ENCODE assay signal across 9 cellular contexts in genomic region chr22:27802389-27803079, GRCh38. TPM values are rescaled to one million over a fixed set of nuclear protein-coding genes. Genes with fewer than 3 reads are reported as not detected.
DNase-seq lines count a peak whose midpoint lies in the region; ATAC-seq, FAIRE-seq and TF ChIP-seq lines count a peak whose summit lies in the region.
"Had no signal": no experiment of that assay in that cellular context is flagged by ENCODE, and none has a peak within 500 bp of the region (broad histone marks: within the 10 kb centered on the region; RNA-seq: fewer than 3 reads in every experiment).

No MANE protein-coding gene starts in this region.

- H3K4me1 ChIP-seq in left ventricle myocardium inferior (peaks cover 63% of the 10 kb centered on the region), gastrocnemius medialis (peaks cover 10 to 53% of the 10 kb centered on the region in 2 donors)

- in situ Hi-C loops in gastrocnemius medialis (cut with MboI; ENCODE audit: low sequenced_read_pairs in 4 of 4): loop anchor here (10.0 to 25.0 kb wide), 2 partner anchors 398 to 1040 kb away; no protein-coding TSS in a partner anchor

- CTCF ChIA-PET in activated CD4-positive, alpha-beta memory T cell treated with anti-CD3 and anti-CD28 coated beads, Interleukin-2, amount 10 ng/mL, durations not matched to agents 7 days and 5 days (lab: Charles Lee): interaction anchor here (0.9 kb wide), 1 partner anchor 961 kb away, joined by 3 read pairs; no protein-coding TSS in a partner anchor

- H3K9me3 ChIP-seq in left ventricle myocardium inferior (replicated peaks): no peaks in the 10 kb centered on the region
- H3K9me3 ChIP-seq in gastrocnemius medialis: no peaks in the 10 kb centered on the region

- DNase-seq in H7: peak; percentile 73
- no peak for DNase-seq in activated CD4-positive, alpha-beta memory T cell treated with anti-CD3 and anti-CD28 coated beads, Interleukin-2, amount 10 ng/mL, durations not matched to agents 7 days and 5 days
- no peak for DNase-seq in left ventricle myocardium inferior
- DNase-seq in gastrocnemius medialis: no peak
- no peak for DNase-seq in RCC 7860 (ENCODE audit: low spot score)
- DNase-seq in GOT3 (lab: John Stamatoyannopoulos, UW): no peak
- DNase-seq: NCI-H510A had no signal

- no peaks in the 10 kb centered on the region for H3K9me3 Mint-ChIP-seq in activated CD4-positive, alpha-beta memory T cell treated with anti-CD3 and anti-CD28 coated beads, Interleukin-2, amount 10 ng/mL, durations not matched to agents 7 days and 5 days

- TF ChIP-seq CTCF in left ventricle myocardium inferior (IDR thresholded peaks at IDR 0.05; ENCODE audit: borderline replicate concordance): no peak
- TF ChIP-seq CTCF in gastrocnemius medialis (IDR thresholded peaks at IDR 0.05 in 4 of 5, conservative IDR thresholded peaks at IDR 0.05 in 1 of 5): no peak

- no peaks in the 10 kb centered on the region for H3K36me3 Mint-ChIP-seq in activated CD4-positive, alpha-beta memory T cell treated with anti-CD3 and anti-CD28 coated beads, Interleukin-2, amount 10 ng/mL, durations not matched to agents 7 days and 5 days (ENCODE audit: low read depth)

- H3K27ac ChIP-seq in left ventricle myocardium inferior (replicated peaks): peak overlapping the region; percentile 93
- peak overlapping the region; percentile 90 to 95 (median 94) for H3K27ac ChIP-seq in gastrocnemius medialis

- no peak overlapping the region for H3K27ac Mint-ChIP-seq in activated CD4-positive, alpha-beta memory T cell treated with anti-CD3 and anti-CD28 coated beads, Interleukin-2, amount 10 ng/mL, durations not matched to agents 7 days and 5 days

- H3K36me3 ChIP-seq in H7 (replicated peaks; ENCODE audit: control insufficient read depth, insufficient read depth, low read length) (no peaks in the 10 kb centered on the region), left ventricle myocardium inferior (peaks cover 8% of the 10 kb centered on the region), gastrocnemius medialis (no peaks in the 10 kb centered on the region)

- peaks cover 30% of the 10 kb centered on the region for H3K27me3 Mint-ChIP-seq in activated CD4-positive, alpha-beta memory T cell treated with anti-CD3 and anti-CD28 coated beads, Interleukin-2, amount 10 ng/mL, durations not matched to agents 7 days and 5 days

- H3K4me3 ChIP-seq in H7 (ENCODE audit: insufficient read depth, low read depth, low read length) (peak overlapping the region; percentile 76), left ventricle myocardium inferior (peak overlapping the region; percentile 92), gastrocnemius medialis (peak overlapping the region; percentile 78 to 99 (median 84))

- H3K27me3 ChIP-seq in H7 (ENCODE audit: control insufficient read depth, insufficient read depth, low read length) (peaks cover 62% of the 10 kb centered on the region), left ventricle myocardium inferior (ENCODE audit: low read depth) (peaks cover 37% of the 10 kb centered on the region), gastrocnemius medialis (no peaks in the 10 kb centered on the region)

- no peak for TF ChIP-seq POLR2A in gastrocnemius medialis (IDR thresholded peaks at IDR 0.05)

- H3K4me3 Mint-ChIP-seq in activated CD4-positive, alpha-beta memory T cell treated with anti-CD3 and anti-CD28 coated beads, Interleukin-2, amount 10 ng/mL, durations not matched to agents 7 days and 5 days: peak overlapping the region; percentile 68

- H3K4me1 Mint-ChIP-seq in activated CD4-positive, alpha-beta memory T cell treated with anti-CD3 and anti-CD28 coated beads, Interleukin-2, amount 10 ng/mL, durations not matched to agents 7 days and 5 days: peaks cover 9% of the 10 kb centered on the region

- intact Hi-C loops in left ventricle myocardium inferior (cut with micrococcal nuclease): no loop called here
- intact Hi-C loops in gastrocnemius medialis (cut with DNase I; ENCODE audit: low total_unique reads): loop anchor here (5.0 kb wide), 3 partner anchors 55 to 315 kb away; no protein-coding TSS in a partner anchor

- ATAC-seq in gastrocnemius medialis (no peak), GM19324 (IDR thresholded peaks at IDR 0.05; ENCODE audit: low FRiP score, unreplicated experiment) (no peak), HG03025 (IDR thresholded peaks at IDR 0.05; ENCODE audit: low FRiP score, unreplicated experiment) (no peak)

- no peak for FAIRE-seq in RCC 7860 (lab: Jason Lieb, UNC)

- POLR2A ChIA-PET in activated CD4-positive, alpha-beta memory T cell treated with anti-CD3 and anti-CD28 coated beads, Interleukin-2, amount 10 ng/mL, durations not matched to agents 7 days and 5 days (lab: Charles Lee): no interaction called here

RNA-seq across cellular contexts. Expression of gene MN1, which starts 1.0 kb away (rescaled TPM):
- 22.1 and 26.4 TPM in 2 replicates for total RNA-seq in H7 (2014; rRNA removed; shearing (Covaris generic))
- under 1 TPM; 0.35 to 0.40 TPM for total RNA-seq in activated CD4-positive, alpha-beta memory T cell treated with anti-CD3 and anti-CD28 coated beads, Interleukin-2, amount 10 ng/mL, durations not matched to agents 7 days and 5 days
- total RNA-seq in left ventricle myocardium inferior (7.7 TPM), gastrocnemius medialis (10 to 100 TPM in 3 of 4 donors, 1 to 10 TPM in 1; 8.8 to 40.0 (median 36.6) TPM)
